In the genomic region with DNA sequence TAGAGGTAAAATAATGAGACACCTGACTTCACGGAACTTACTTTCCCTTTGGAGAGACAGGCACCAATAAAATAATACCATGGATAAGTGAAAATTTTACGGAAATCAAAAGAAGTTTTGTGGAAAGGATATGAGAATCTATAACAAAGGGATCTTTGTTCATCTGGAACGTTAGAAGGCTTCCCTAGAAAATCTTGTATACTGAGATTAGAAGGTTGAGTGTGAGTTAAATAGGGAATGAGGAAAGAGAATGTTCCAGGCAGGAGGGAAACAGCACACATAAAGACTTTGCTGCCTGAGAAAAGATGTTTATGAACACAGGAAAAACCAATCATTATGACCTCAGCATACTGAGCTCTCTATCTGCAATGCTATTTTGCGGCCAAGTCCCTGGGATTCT, we compare ENCODE assay signal across 21 cellular contexts.
"Had no signal": no experiment of that assay in that cellular context is flagged by ENCODE, and none has a peak within 500 bp of the region (broad histone marks: within the 10 kb centered on the region; RNA-seq: fewer than 3 reads in every experiment).

No MANE protein-coding gene starts in this region.

- H3K4me3 ChIP-seq: gastroesophageal sphincter, hepatocyte, pancreas, right atrium auricular region, transverse colon had no signal

- H3K4me1 Mint-ChIP-seq: activated B cell treated with CpG ODN at 0.5 μM for 24 hours; activated CD4-positive, alpha-beta T cell treated with anti-CD3 and anti-CD28 coated beads for 36 hours; activated CD8-positive, alpha-beta memory T cell treated with anti-CD3 and anti-CD28 coated beads, Interleukin-2, amount 10 ng/mL, durations not matched to agents 7 days and 5 days; activated naive CD4-positive, alpha-beta T cell treated with anti-CD3 and anti-CD28 coated beads, Interleukin-2, amount 50 U/mL, for 24 hours; central memory CD8-positive, alpha-beta T cell; memory B cell; nephron had no signal

- H3K27ac Mint-ChIP-seq: activated B cell treated with CpG ODN at 0.5 μM for 24 hours; activated CD4-positive, alpha-beta T cell treated with anti-CD3 and anti-CD28 coated beads for 36 hours; activated CD8-positive, alpha-beta memory T cell treated with anti-CD3 and anti-CD28 coated beads, Interleukin-2, amount 10 ng/mL, durations not matched to agents 7 days and 5 days; activated CD8-positive, alpha-beta T cell treated with anti-CD3 and anti-CD28 coated beads, Interleukin-2, amount 10 ng/mL, durations not matched to agents 7 days and 5 days; activated naive CD4-positive, alpha-beta T cell treated with anti-CD3 and anti-CD28 coated beads, Interleukin-2, amount 50 U/mL, for 24 hours; activated T-helper 2 cell treated with anti-CD3 and anti-CD28 coated beads, Interferon-gamma antibody, Interleukin-2, Interleukin-4, amounts not matched to agents 10 μg/mL and 5 μg/mL and 100 μg/mL, durations not matched to agents 14 hours and 24 hours and 36 hours; memory B cell; nephron; T-helper 2 cell treated with Interferon-gamma antibody and Interleukin-4, amounts not matched to agents 5 μg/mL and 100 μg/mL, for 36 hours had no signal

- H3K9me3 ChIP-seq: gastroesophageal sphincter, pancreas, right atrium auricular region, transverse colon had no signal

- H2AFZ ChIP-seq: hepatocyte had no signal

- H3K4me2 ChIP-seq: hepatocyte had no signal

- H3K79me2 ChIP-seq: hepatocyte had no signal

- H3K27me3 ChIP-seq: gastroesophageal sphincter, hepatocyte, pancreas, right atrium auricular region, transverse colon had no signal

- H3K4me3 Mint-ChIP-seq: activated B cell treated with CpG ODN at 0.5 μM for 24 hours; activated CD4-positive, alpha-beta T cell treated with anti-CD3 and anti-CD28 coated beads for 36 hours; activated CD8-positive, alpha-beta memory T cell treated with anti-CD3 and anti-CD28 coated beads, Interleukin-2, amount 10 ng/mL, durations not matched to agents 7 days and 5 days; activated CD8-positive, alpha-beta T cell treated with anti-CD3 and anti-CD28 coated beads, Interleukin-2, amount 10 ng/mL, durations not matched to agents 7 days and 5 days; activated naive CD4-positive, alpha-beta T cell treated with anti-CD3 and anti-CD28 coated beads, Interleukin-2, amount 50 U/mL, for 24 hours; central memory CD8-positive, alpha-beta T cell; memory B cell; nephron; T-helper 2 cell treated with Interferon-gamma antibody and Interleukin-4, amounts not matched to agents 5 μg/mL and 100 μg/mL, for 36 hours had no signal

- H3K4me1 ChIP-seq: gastroesophageal sphincter, pancreas, right atrium auricular region had no signal

- H3K36me3 ChIP-seq: gastroesophageal sphincter, pancreas, right atrium auricular region, transverse colon had no signal

- ATAC-seq: activated CD4-positive, alpha-beta T cell treated with anti-CD3 and anti-CD28 coated beads for 36 hours; activated CD8-positive, alpha-beta memory T cell treated with anti-CD3 and anti-CD28 coated beads, Interleukin-2, amount 10 ng/mL, durations not matched to agents 7 days and 5 days; activated CD8-positive, alpha-beta T cell treated with anti-CD3 and anti-CD28 coated beads, Interleukin-2, amount 10 ng/mL, durations not matched to agents 7 days and 5 days; gastroesophageal sphincter; pancreas had no signal

- H3K9me3 Mint-ChIP-seq: activated B cell treated with CpG ODN at 0.5 μM for 24 hours; activated naive CD4-positive, alpha-beta T cell treated with anti-CD3 and anti-CD28 coated beads, Interleukin-2, amount 50 U/mL, for 24 hours; activated T-helper 2 cell treated with anti-CD3 and anti-CD28 coated beads, Interferon-gamma antibody, Interleukin-2, Interleukin-4, amounts not matched to agents 10 μg/mL and 5 μg/mL and 100 μg/mL, durations not matched to agents 14 hours and 24 hours and 36 hours; central memory CD8-positive, alpha-beta T cell; memory B cell; nephron; T-helper 2 cell treated with Interferon-gamma antibody and Interleukin-4, amounts not matched to agents 5 μg/mL and 100 μg/mL, for 36 hours had no signal

- H3K36me3 Mint-ChIP-seq: activated CD8-positive, alpha-beta memory T cell treated with anti-CD3 and anti-CD28 coated beads, Interleukin-2, amount 10 ng/mL, durations not matched to agents 7 days and 5 days; activated naive CD4-positive, alpha-beta T cell treated with anti-CD3 and anti-CD28 coated beads, Interleukin-2, amount 50 U/mL, for 24 hours; memory B cell had no signal

- DNase-seq: activated B cell treated with CpG ODN at 0.5 μM for 24 hours; activated CD4-positive, alpha-beta T cell treated with anti-CD3 and anti-CD28 coated beads for 36 hours; activated CD8-positive, alpha-beta memory T cell treated with anti-CD3 and anti-CD28 coated beads, Interleukin-2, amount 10 ng/mL, durations not matched to agents 7 days and 5 days; activated CD8-positive, alpha-beta T cell treated with anti-CD3 and anti-CD28 coated beads, Interleukin-2, amount 10 ng/mL, durations not matched to agents 7 days and 5 days; activated T-cell treated with anti-CD3 and anti-CD28 coated beads, Interleukin-2, amount 50 U/mL, for 48 hours; effector CD8-positive, alpha-beta T cell; erythroblast; islet precursor cell; pancreas; stimulated activated naive CD4-positive, alpha-beta T cell; T-helper 1 cell; transverse colon had no signal

- H3K27ac ChIP-seq: gastroesophageal sphincter, hepatocyte, pancreas, right atrium auricular region, transverse colon had no signal
